In the genomic region with DNA sequence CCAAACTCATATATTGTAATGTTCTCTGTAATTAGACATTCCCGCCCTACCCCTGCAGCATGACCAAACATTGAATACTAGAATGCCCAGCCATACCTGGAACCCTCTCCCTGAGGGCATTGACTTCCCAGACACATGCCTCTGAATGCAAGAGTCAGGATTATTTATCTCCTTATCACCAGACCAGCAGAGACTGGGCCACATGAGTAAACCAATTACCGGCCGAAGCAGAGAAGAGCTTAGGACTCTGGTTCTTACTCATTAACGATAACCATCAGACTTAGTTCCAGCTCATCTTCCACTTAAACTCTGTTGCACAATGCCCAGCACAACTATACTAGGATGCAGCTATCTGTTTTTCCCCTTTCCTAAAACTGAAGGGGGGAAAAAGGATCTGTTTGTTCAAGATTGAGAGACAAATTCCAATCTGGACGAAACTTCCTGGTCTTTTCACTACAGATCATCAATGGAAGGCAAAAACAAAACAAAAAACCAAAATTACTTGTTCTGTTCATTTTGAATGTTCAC, we compare ENCODE assay signal across 10 cellular contexts.
DNase-seq lines count a peak whose midpoint lies in the region; ATAC-seq, FAIRE-seq and TF ChIP-seq lines count a peak whose summit lies in the region.
"Had no signal": no experiment of that assay in that cellular context is flagged by ENCODE, and none has a peak within 500 bp of the region (broad histone marks: within the 10 kb centered on the region; RNA-seq: fewer than 3 reads in every experiment).

No MANE protein-coding gene starts in this region.

- no peaks in the 10 kb centered on the region for H3K36me3 ChIP-seq in bronchial epithelial cell (ENCODE audit: control insufficient read depth, insufficient read depth, low read length)
- peaks cover 0 to 2% of the 10 kb centered on the region in 2 donors for H3K36me3 ChIP-seq in lung (ENCODE audit: control insufficient read depth in 2 of 2, insufficient read depth in 2 of 2, low read length in 2 of 2)
- H3K36me3 ChIP-seq: thoracic aorta had no signal

- H3K4me3 ChIP-seq in bronchial epithelial cell (ENCODE audit: low read depth, low read length) = no peak overlapping the region
- H3K4me3 ChIP-seq in lung = no peak overlapping the region
- H3K4me3 ChIP-seq: thoracic aorta had no signal

- FAIRE-seq in bronchial epithelial cell (lab: Jason Lieb, UNC) = no peak
- FAIRE-seq: G401.6 had no signal

- peaks cover 2 to 44% of the 10 kb centered on the region in 2 donors for H3K4me1 ChIP-seq in lung (ENCODE audit: control insufficient read depth in 2 of 2, insufficient read depth in 2 of 2, low read length in 2 of 2)

- in situ Hi-C loops in GM13976 (cut with MboI; ENCODE audit: low sequenced_read_pairs, unreplicated experiment) = no loop called here

- no peaks in the 10 kb centered on the region for H3K27me3 ChIP-seq in bronchial epithelial cell (ENCODE audit: control insufficient read depth, insufficient read depth, low read length)
- H3K27me3 ChIP-seq in lung (ENCODE audit: control insufficient read depth, insufficient read depth) = no peaks in the 10 kb centered on the region

- peak overlapping the region; percentile 49 to 77 for H3K27ac ChIP-seq in lung (ENCODE audit: low read depth in 1 of 2, low read length in 1 of 2)
- H3K27ac ChIP-seq: thoracic aorta had no signal

- DNase-seq in AG08396 (ENCODE audit: low spot score) (peak; percentile 38), HuH-7.5 (ENCODE audit: low spot score) (peak; percentile 31), bronchial epithelial cell (ENCODE audit: low read depth) (peak; percentile 91), lung (ENCODE audit: low spot score) (no peak), GM13976 (ENCODE audit: low spot score) (no peak), NCI-H2196 treated with DMSO at 0.1 percent for 48 hours (lab: John Stamatoyannopoulos, UW; ENCODE audit: unreplicated experiment) (no peak)

- TF ChIP-seq CTCF in bronchial epithelial cell (IDR thresholded peaks at IDR 0.05; ENCODE audit: insufficient read depth, low read length, severe bottlenecking) (no peak), lung (IDR thresholded peaks at IDR 0.05; ENCODE audit: control extremely low read depth, extremely low read depth) (no peak), GM13976 (IDR thresholded peaks at IDR 0.05; ENCODE audit: borderline replicate concordance, control extremely low read depth, extremely low read depth, insufficient read depth, missing control alignments) (no peak)

- WGBS in lung, 2 donors = 60 to 69% methylated on average over 5 of the region's 5 CpGs

- no peaks in the 10 kb centered on the region for H3K9me3 ChIP-seq in lung (ENCODE audit: control insufficient read depth in 2 of 2, insufficient read depth in 1 of 2, low read length in 1 of 2)
- H3K9me3 ChIP-seq: thoracic aorta had no signal

- ATAC-seq in lung (ENCODE audit: insufficient read depth, low FRiP score) (no peak), HG02852 (IDR thresholded peaks at IDR 0.05; ENCODE audit: unreplicated experiment) (no peak), GM19035 (IDR thresholded peaks at IDR 0.05; ENCODE audit: unreplicated experiment) (no peak)

Comparison
In these comparisons a context has a peak if more than half of its experiments do, and no peak if none do; other contexts are left out.
1. DNase-seq: peak in AG08396 (single experiment), HuH-7.5 (single experiment) and bronchial epithelial cell (single experiment); none in lung (single experiment), GM13976 (single experiment) and NCI-H2196 treated with DMSO at 0.1 percent for 48 hours (single experiment).